In the genomic region with DNA sequence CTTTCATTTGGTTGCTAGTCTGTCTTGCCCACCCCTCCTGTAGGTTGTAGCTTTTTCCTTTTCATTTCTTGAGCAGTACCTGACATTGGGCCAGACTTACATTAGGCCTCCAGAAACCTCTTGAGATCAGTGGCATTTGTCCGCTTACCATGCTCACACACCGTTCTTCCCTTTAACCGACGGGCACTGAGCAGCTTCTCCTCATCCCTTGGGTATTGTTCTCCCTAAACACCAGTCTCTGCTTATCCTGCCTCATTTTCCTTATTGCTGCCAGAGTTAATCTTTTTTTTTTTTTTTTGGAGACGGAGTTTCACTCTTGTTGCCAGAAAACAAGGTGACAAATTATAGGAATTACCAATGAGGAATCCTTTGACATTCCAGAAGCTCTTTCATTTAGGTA, we compare ENCODE assay signal across 1 cellular context.
TF ChIP-seq lines count a peak whose summit lies in the region.

No MANE protein-coding gene starts in this region.

TF ChIP-seq in WTC11, 78 proteins besides CTCF, POLR2A, EP300 and RAD21 (continued from another document):
- TF ChIP-seq, protein P1, sequence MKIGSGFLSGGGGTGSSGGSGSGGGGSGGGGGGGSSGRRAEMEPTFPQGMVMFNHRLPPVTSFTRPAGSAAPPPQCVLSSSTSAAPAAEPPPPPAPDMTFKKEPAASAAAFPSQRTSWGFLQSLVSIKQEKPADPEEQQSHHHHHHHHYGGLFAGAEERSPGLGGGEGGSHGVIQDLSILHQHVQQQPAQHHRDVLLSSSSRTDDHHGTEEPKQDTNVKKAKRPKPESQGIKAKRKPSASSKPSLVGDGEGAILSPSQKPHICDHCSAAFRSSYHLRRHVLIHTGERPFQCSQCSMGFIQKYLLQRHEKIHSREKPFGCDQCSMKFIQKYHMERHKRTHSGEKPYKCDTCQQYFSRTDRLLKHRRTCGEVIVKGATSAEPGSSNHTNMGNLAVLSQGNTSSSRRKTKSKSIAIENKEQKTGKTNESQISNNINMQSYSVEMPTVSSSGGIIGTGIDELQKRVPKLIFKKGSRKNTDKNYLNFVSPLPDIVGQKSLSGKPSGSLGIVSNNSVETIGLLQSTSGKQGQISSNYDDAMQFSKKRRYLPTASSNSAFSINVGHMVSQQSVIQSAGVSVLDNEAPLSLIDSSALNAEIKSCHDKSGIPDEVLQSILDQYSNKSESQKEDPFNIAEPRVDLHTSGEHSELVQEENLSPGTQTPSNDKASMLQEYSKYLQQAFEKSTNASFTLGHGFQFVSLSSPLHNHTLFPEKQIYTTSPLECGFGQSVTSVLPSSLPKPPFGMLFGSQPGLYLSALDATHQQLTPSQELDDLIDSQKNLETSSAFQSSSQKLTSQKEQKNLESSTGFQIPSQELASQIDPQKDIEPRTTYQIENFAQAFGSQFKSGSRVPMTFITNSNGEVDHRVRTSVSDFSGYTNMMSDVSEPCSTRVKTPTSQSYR (CRISPR knock-in tag; IDR thresholded peaks at IDR 0.05) = no peak
- TF ChIP-seq, protein P2, sequence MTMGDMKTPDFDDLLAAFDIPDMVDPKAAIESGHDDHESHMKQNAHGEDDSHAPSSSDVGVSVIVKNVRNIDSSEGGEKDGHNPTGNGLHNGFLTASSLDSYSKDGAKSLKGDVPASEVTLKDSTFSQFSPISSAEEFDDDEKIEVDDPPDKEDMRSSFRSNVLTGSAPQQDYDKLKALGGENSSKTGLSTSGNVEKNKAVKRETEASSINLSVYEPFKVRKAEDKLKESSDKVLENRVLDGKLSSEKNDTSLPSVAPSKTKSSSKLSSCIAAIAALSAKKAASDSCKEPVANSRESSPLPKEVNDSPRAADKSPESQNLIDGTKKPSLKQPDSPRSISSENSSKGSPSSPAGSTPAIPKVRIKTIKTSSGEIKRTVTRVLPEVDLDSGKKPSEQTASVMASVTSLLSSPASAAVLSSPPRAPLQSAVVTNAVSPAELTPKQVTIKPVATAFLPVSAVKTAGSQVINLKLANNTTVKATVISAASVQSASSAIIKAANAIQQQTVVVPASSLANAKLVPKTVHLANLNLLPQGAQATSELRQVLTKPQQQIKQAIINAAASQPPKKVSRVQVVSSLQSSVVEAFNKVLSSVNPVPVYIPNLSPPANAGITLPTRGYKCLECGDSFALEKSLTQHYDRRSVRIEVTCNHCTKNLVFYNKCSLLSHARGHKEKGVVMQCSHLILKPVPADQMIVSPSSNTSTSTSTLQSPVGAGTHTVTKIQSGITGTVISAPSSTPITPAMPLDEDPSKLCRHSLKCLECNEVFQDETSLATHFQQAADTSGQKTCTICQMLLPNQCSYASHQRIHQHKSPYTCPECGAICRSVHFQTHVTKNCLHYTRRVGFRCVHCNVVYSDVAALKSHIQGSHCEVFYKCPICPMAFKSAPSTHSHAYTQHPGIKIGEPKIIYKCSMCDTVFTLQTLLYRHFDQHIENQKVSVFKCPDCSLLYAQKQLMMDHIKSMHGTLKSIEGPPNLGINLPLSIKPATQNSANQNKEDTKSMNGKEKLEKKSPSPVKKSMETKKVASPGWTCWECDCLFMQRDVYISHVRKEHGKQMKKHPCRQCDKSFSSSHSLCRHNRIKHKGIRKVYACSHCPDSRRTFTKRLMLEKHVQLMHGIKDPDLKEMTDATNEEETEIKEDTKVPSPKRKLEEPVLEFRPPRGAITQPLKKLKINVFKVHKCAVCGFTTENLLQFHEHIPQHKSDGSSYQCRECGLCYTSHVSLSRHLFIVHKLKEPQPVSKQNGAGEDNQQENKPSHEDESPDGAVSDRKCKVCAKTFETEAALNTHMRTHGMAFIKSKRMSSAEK (CRISPR knock-in tag; IDR thresholded peaks at IDR 0.05; ENCODE audit: borderline replicate concordance) = no peak
- TF ChIP-seq, protein P3, sequence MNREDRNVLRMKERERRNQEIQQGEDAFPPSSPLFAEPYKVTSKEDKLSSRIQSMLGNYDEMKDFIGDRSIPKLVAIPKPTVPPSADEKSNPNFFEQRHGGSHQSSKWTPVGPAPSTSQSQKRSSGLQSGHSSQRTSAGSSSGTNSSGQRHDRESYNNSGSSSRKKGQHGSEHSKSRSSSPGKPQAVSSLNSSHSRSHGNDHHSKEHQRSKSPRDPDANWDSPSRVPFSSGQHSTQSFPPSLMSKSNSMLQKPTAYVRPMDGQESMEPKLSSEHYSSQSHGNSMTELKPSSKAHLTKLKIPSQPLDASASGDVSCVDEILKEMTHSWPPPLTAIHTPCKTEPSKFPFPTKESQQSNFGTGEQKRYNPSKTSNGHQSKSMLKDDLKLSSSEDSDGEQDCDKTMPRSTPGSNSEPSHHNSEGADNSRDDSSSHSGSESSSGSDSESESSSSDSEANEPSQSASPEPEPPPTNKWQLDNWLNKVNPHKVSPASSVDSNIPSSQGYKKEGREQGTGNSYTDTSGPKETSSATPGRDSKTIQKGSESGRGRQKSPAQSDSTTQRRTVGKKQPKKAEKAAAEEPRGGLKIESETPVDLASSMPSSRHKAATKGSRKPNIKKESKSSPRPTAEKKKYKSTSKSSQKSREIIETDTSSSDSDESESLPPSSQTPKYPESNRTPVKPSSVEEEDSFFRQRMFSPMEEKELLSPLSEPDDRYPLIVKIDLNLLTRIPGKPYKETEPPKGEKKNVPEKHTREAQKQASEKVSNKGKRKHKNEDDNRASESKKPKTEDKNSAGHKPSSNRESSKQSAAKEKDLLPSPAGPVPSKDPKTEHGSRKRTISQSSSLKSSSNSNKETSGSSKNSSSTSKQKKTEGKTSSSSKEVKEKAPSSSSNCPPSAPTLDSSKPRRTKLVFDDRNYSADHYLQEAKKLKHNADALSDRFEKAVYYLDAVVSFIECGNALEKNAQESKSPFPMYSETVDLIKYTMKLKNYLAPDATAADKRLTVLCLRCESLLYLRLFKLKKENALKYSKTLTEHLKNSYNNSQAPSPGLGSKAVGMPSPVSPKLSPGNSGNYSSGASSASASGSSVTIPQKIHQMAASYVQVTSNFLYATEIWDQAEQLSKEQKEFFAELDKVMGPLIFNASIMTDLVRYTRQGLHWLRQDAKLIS (CRISPR knock-in tag; IDR thresholded peaks at IDR 0.05; ENCODE audit: borderline replicate concordance) = no peak
- TF ChIP-seq OVOL2 (CRISPR knock-in tag; IDR thresholded peaks at IDR 0.05; ENCODE audit: borderline replicate concordance) = no peak
- TF ChIP-seq ZNF416 (CRISPR knock-in tag; IDR thresholded peaks at IDR 0.05) = no peak
- TF ChIP-seq MXD4 (CRISPR knock-in tag; IDR thresholded peaks at IDR 0.05; ENCODE audit: borderline replicate concordance) = no peak
- TF ChIP-seq, protein P4, sequence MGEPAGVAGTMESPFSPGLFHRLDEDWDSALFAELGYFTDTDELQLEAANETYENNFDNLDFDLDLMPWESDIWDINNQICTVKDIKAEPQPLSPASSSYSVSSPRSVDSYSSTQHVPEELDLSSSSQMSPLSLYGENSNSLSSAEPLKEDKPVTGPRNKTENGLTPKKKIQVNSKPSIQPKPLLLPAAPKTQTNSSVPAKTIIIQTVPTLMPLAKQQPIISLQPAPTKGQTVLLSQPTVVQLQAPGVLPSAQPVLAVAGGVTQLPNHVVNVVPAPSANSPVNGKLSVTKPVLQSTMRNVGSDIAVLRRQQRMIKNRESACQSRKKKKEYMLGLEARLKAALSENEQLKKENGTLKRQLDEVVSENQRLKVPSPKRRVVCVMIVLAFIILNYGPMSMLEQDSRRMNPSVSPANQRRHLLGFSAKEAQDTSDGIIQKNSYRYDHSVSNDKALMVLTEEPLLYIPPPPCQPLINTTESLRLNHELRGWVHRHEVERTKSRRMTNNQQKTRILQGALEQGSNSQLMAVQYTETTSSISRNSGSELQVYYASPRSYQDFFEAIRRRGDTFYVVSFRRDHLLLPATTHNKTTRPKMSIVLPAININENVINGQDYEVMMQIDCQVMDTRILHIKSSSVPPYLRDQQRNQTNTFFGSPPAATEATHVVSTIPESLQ (CRISPR knock-in tag; IDR thresholded peaks at IDR 0.05) = no peak
- no peak for TF ChIP-seq NR3C1 (CRISPR knock-in tag; conservative IDR thresholded peaks at IDR 0.05; ENCODE audit: low read depth)
- no peak for TF ChIP-seq PRRX2 (CRISPR knock-in tag; IDR thresholded peaks at IDR 0.05)
- TF ChIP-seq, protein P5, sequence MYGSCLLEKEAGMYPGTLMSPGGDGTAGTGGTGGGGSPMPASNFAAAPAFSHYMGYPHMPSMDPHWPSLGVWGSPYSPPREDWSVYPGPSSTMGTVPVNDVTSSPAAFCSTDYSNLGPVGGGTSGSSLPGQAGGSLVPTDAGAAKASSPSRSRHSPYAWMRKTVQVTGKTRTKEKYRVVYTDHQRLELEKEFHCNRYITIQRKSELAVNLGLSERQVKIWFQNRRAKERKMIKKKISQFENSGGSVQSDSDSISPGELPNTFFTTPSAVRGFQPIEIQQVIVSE (CRISPR knock-in tag; IDR thresholded peaks at IDR 0.05; ENCODE audit: borderline replicate concordance) = no peak
- no peak for TF ChIP-seq NFATC4 (CRISPR knock-in tag; IDR thresholded peaks at IDR 0.05)
- TF ChIP-seq GTF2I (CRISPR knock-in tag; conservative IDR thresholded peaks at IDR 0.05) = no peak
- TF ChIP-seq, protein P6, sequence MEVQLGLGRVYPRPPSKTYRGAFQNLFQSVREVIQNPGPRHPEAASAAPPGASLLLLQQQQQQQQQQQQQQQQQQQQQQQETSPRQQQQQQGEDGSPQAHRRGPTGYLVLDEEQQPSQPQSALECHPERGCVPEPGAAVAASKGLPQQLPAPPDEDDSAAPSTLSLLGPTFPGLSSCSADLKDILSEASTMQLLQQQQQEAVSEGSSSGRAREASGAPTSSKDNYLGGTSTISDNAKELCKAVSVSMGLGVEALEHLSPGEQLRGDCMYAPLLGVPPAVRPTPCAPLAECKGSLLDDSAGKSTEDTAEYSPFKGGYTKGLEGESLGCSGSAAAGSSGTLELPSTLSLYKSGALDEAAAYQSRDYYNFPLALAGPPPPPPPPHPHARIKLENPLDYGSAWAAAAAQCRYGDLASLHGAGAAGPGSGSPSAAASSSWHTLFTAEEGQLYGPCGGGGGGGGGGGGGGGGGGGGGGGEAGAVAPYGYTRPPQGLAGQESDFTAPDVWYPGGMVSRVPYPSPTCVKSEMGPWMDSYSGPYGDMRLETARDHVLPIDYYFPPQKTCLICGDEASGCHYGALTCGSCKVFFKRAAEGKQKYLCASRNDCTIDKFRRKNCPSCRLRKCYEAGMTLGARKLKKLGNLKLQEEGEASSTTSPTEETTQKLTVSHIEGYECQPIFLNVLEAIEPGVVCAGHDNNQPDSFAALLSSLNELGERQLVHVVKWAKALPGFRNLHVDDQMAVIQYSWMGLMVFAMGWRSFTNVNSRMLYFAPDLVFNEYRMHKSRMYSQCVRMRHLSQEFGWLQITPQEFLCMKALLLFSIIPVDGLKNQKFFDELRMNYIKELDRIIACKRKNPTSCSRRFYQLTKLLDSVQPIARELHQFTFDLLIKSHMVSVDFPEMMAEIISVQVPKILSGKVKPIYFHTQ (CRISPR knock-in tag; IDR thresholded peaks at IDR 0.05) = no peak
- TF ChIP-seq, protein P7, sequence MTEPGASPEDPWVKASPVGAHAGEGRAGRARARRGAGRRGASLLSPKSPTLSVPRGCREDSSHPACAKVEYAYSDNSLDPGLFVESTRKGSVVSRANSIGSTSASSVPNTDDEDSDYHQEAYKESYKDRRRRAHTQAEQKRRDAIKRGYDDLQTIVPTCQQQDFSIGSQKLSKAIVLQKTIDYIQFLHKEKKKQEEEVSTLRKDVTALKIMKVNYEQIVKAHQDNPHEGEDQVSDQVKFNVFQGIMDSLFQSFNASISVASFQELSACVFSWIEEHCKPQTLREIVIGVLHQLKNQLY (CRISPR knock-in tag; IDR thresholded peaks at IDR 0.05) = no peak
